ENCODE assay signal across 12 cellular contexts in genomic region chr5:132444841-132445639, GRCh38. TPM values are rescaled to one million over a fixed set of nuclear protein-coding genes. Genes with fewer than 3 reads are reported as not detected.
DNase-seq lines count a peak whose midpoint lies in the region; ATAC-seq and TF ChIP-seq lines count a peak whose summit lies in the region.
"Had no signal": no experiment of that assay in that cellular context is flagged by ENCODE, and none has a peak within 500 bp of the region (broad histone marks: within the 10 kb centered on the region; RNA-seq: fewer than 3 reads in every experiment).

No MANE protein-coding gene starts in this region.

- H3K23ac ChIP-seq in mesendoderm (ENCODE audit: low read length) = no peak overlapping the region

- H3K18ac ChIP-seq in mesendoderm (ENCODE audit: low read length) = peak overlapping the region; percentile 71

- H2BK15ac ChIP-seq in mesendoderm (replicated peaks; ENCODE audit: low read depth) = no peak overlapping the region

- no peak overlapping the region for H3K4me2 ChIP-seq in mesendoderm (ENCODE audit: low read length)

- peak; percentile 26 for DNase-seq in activated CD8-positive, alpha-beta memory T cell treated with anti-CD3 and anti-CD28 coated beads, Interleukin-2, amount 50 U/mL, for 48 hours
- DNase-seq in activated CD8-positive, alpha-beta memory T cell treated with anti-CD3 and anti-CD28 coated beads, Interleukin-2, amount 50 U/mL, for 4 hours = no peak
- DNase-seq in mesendoderm = no peak
- no peak for DNase-seq in thoracic aorta (ENCODE audit: low spot score)
- no peak for DNase-seq in DMS153 (lab: John Stamatoyannopoulos, UW)
- DNase-seq: NCI-H510A; SHP77 treated with DMSO at 0.1 percent for 48 hours; stimulated activated CD4-positive, alpha-beta T cell treated with anti-CD3 and anti-CD28 coated beads, Interleukin-4, amount 100 ng/mL, for 1 hour; WERI-Rb-1 had no signal

- WGBS in mesendoderm (ENCODE audit: extremely low coverage, insufficient coverage, low lambda C conversion rate) = no CpG with 5 or more reads among the region's 5 CpGs

- H3K9me3 ChIP-seq in thoracic aorta = no peaks in the 10 kb centered on the region

- H4K8ac ChIP-seq in mesendoderm (ENCODE audit: low read depth, low read length) = no peak overlapping the region

- no peak overlapping the region for H2AK5ac ChIP-seq in mesendoderm (ENCODE audit: low read length)

- H3K36me3 Mint-ChIP-seq in activated T-helper 17 cell treated with anti-CD3 and anti-CD28 coated beads, Interleukin-2, amount 50 U/mL, for 72 hours (ENCODE audit: low read depth) = peaks cover 35% of the 10 kb centered on the region

- peak overlapping the region; percentile 0 for H3K56ac ChIP-seq in mesendoderm (ENCODE audit: low read length)

- H2BK120ac ChIP-seq in mesendoderm (ENCODE audit: low read depth, low read length) = peak overlapping the region; percentile 46

- peaks cover 6% of the 10 kb centered on the region for H3K4me1 ChIP-seq in mesendoderm (ENCODE audit: control insufficient read depth, low read depth, low read length)
- H3K4me1 ChIP-seq in thoracic aorta (ENCODE audit: control insufficient read depth in 1 of 2, low read depth in 2 of 2) = peaks cover 18 to 44% of the 10 kb centered on the region in 2 donors

- no peak overlapping the region for H2BK5ac ChIP-seq in mesendoderm (ENCODE audit: low read length)

- H4K5ac ChIP-seq in mesendoderm (ENCODE audit: low read length) = no peak overlapping the region

- no peaks in the 10 kb centered on the region for H3K27me3 ChIP-seq in mesendoderm (ENCODE audit: insufficient read depth, low read length, poor library complexity)
- H3K27me3 ChIP-seq in thoracic aorta (replicated peaks; ENCODE audit: insufficient read depth) = no peaks in the 10 kb centered on the region

- TF ChIP-seq CTCF in thoracic aorta (IDR thresholded peaks at IDR 0.05) = no peak

- no peak overlapping the region for H3K9ac ChIP-seq in mesendoderm (ENCODE audit: low read length)

- H3K9me3 Mint-ChIP-seq in activated T-helper 17 cell treated with anti-CD3 and anti-CD28 coated beads, Interleukin-2, amount 50 U/mL, for 72 hours = no peaks in the 10 kb centered on the region

- H3K36me3 ChIP-seq in mesendoderm (ENCODE audit: control insufficient read depth, insufficient read depth, low read length) (no peaks in the 10 kb centered on the region), thoracic aorta (no peaks in the 10 kb centered on the region)
- H3K36me3 ChIP-seq: WERI-Rb-1 had no signal

- no peak overlapping the region for H3K4me3 ChIP-seq in mesendoderm (ENCODE audit: low read length)
- H3K4me3 ChIP-seq in thoracic aorta = no peak overlapping the region

- H3K79me1 ChIP-seq in mesendoderm (ENCODE audit: low read length) = no peaks in the 10 kb centered on the region

- ATAC-seq in activated T-helper 17 cell treated with anti-CD3 and anti-CD28 coated beads, Interleukin-2, amount 50 U/mL, for 72 hours (replicated peaks) = no peak
- no peak for ATAC-seq in thoracic aorta (ENCODE audit: insufficient number of reproducible peaks, low FRiP score, low read depth)
- ATAC-seq in HG03039 (IDR thresholded peaks at IDR 0.05; ENCODE audit: unreplicated experiment) = no peak
- ATAC-seq in GM21723 (IDR thresholded peaks at IDR 0.05; ENCODE audit: unreplicated experiment) = no peak

- H3K79me2 ChIP-seq in mesendoderm (ENCODE audit: control insufficient read depth, insufficient read depth, low read length) = no peaks in the 10 kb centered on the region

- H3K27me3 Mint-ChIP-seq in activated T-helper 17 cell treated with anti-CD3 and anti-CD28 coated beads, Interleukin-2, amount 50 U/mL, for 72 hours = no peaks in the 10 kb centered on the region

- H3K27ac ChIP-seq in mesendoderm (ENCODE audit: low read depth, low read length) (no peak overlapping the region), thoracic aorta (peak overlapping the region; percentile 55 to 75)
- H3K27ac ChIP-seq: WERI-Rb-1 had no signal

- peak overlapping the region; percentile 76 for H3K27ac Mint-ChIP-seq in activated T-helper 17 cell treated with anti-CD3 and anti-CD28 coated beads, Interleukin-2, amount 50 U/mL, for 72 hours

- H3K4me1 Mint-ChIP-seq in activated T-helper 17 cell treated with anti-CD3 and anti-CD28 coated beads, Interleukin-2, amount 50 U/mL, for 72 hours = peaks cover 43% of the 10 kb centered on the region

- no peak overlapping the region for H3K4me3 Mint-ChIP-seq in activated T-helper 17 cell treated with anti-CD3 and anti-CD28 coated beads, Interleukin-2, amount 50 U/mL, for 72 hours

- H3K4ac ChIP-seq in mesendoderm (ENCODE audit: low read depth, low read length) = no peak overlapping the region

RNA-seq across cellular contexts. Expression of gene IRF1, which starts 45.5 kb away (rescaled TPM):
- total RNA-seq in activated T-helper 17 cell treated with anti-CD3 and anti-CD28 coated beads, Interleukin-2, amount 50 U/mL, for 72 hours = 100 to 1,000 TPM; 125 to 174 TPM
- polyA plus RNA-seq in mesendoderm (2013, experiment 1 of 2) = 4.5 TPM
- polyA plus RNA-seq in mesendoderm (2013, experiment 2 of 2) = 4.1 TPM
- total RNA-seq in thoracic aorta = 10 to 100 TPM; 31.3 to 57.7 TPM
